Comparison of ENCODE assay signal across 1 cellular context in genomic region chr1:1556961-1557360, GRCh38.
TF ChIP-seq lines count a peak whose summit lies in the region.

No MANE protein-coding gene starts in this region.

TF ChIP-seq in K562, 482 proteins besides CTCF, POLR2A, EP300 and RAD21:
- peak; percentile 30; the same call in 1 of the 2 replicates for TF ChIP-seq MTF1 (CRISPR knock-in tag; IDR thresholded peaks at IDR 0.05; ENCODE audit: borderline replicate concordance)
